In genomic region chr2:201891676-201892075, GRCh38 we compare ENCODE assay signal across 20 cellular contexts.
DNase-seq lines count a peak whose midpoint lies in the region; TF ChIP-seq lines count a peak whose summit lies in the region.
"Had no signal": no experiment of that assay in that cellular context is flagged by ENCODE, and none has a peak within 500 bp of the region (broad histone marks: within the 10 kb centered on the region; RNA-seq: fewer than 3 reads in every experiment).

No MANE protein-coding gene starts in this region.

- H3K27ac ChIP-seq in adrenal gland: no peak overlapping the region
- H3K27ac ChIP-seq: Peyer's patch had no signal

- in situ Hi-C loops in Caki2 (cut with HindIII; ENCODE audit: low pct_unique_long_range_greater_than_20kb, low sequenced_read_pairs): no loop called here

- no peaks in the 10 kb centered on the region for H3K36me3 ChIP-seq in adrenal gland (replicated peaks in 1 of 2)
- H3K36me3 ChIP-seq: Peyer's patch had no signal

- DNase-seq in Caki2 (ENCODE audit: low read depth) (peak; percentile 49), HT1080 (ENCODE audit: low read depth) (peak; percentile 38), RPMI7951 (ENCODE audit: low read depth) (peak; percentile 86), glomerular visceral epithelial cell (ENCODE audit: extremely low spot score) (peak; percentile 78), NCI-H1048 (lab: John Stamatoyannopoulos, UW) (no peak), erythroblast (lab: John Stamatoyannopoulos, UW) (no peak), adrenal gland (no peak)
- DNase-seq: DND-41, GDM1, GOT3, Kasumi-1, MV-4-11, NCI-H1436, NCI-H2029 treated with DMSO at 0.1 percent for 48 hours, NCI-H2171 treated with DMSO at 0.1 percent for 48 hours, NCI-H446 treated with DMSO at 0.1 percent for 48 hours, NCI-H748 treated with DMSO at 0.1 percent for 48 hours, Peyer's patch, SHP77 treated with DMSO at 0.1 percent for 48 hours had no signal

- H3K4me3 ChIP-seq in adrenal gland: no peak overlapping the region
- H3K4me3 ChIP-seq: GM12878, Peyer's patch had no signal

- H3K9me3 ChIP-seq in adrenal gland (replicated peaks in 1 of 3): no peaks in the 10 kb centered on the region
- H3K9me3 ChIP-seq: Peyer's patch had no signal

- TF ChIP-seq CTCF in adrenal gland (IDR thresholded peaks at IDR 0.05): no peak

- WGBS in adrenal gland, 4 donors: 88 to 93% (median 91%) methylated on average over 5 to 6 of the region's 6 CpGs

- TF ChIP-seq POLR2A in erythroblast (IDR thresholded peaks at IDR 0.05; ENCODE audit: low read length) (no peak), adrenal gland (IDR thresholded peaks at IDR 0.05) (no peak)

- H3K27me3 ChIP-seq in adrenal gland: no peaks in the 10 kb centered on the region
- H3K27me3 ChIP-seq: Peyer's patch had no signal

- H3K4me1 ChIP-seq in adrenal gland (replicated peaks in 1 of 2): no peaks in the 10 kb centered on the region
- H3K4me1 ChIP-seq: Peyer's patch had no signal

- intact Hi-C loops in adrenal gland (cut with DNase I): no loop called here

Comparison
In these comparisons a context has a peak if more than half of its experiments do, and no peak if none do; other contexts are left out.
1. DNase-seq: peak in Caki2 (single experiment), HT1080 (single experiment), RPMI7951 (single experiment) and glomerular visceral epithelial cell (single experiment); none in NCI-H1048 (single experiment), erythroblast (0 of 2) and adrenal gland (0 of 7).